8 cellular contexts compared by ENCODE assay signal in genomic region chr15:69451951-69452701, GRCh38. TPM values are rescaled to one million over a fixed set of nuclear protein-coding genes. Genes with fewer than 3 reads are reported as not detected.
DNase-seq lines count a peak whose midpoint lies in the region; FAIRE-seq and TF ChIP-seq lines count a peak whose summit lies in the region.

No MANE protein-coding gene starts in this region.

- intact Hi-C loops in activated naive CD4-positive, alpha-beta T cell treated with anti-CD3 and anti-CD28 coated beads for 36 hours (cut with micrococcal nuclease), result loop anchor here (1.0 to 5.0 kb wide), 7 partner anchors 9 to 647 kb away; partner anchors contain the start of genes GLCE and KIF23

- H3K4me1 ChIP-seq in cardiac muscle cell (ENCODE audit: low read depth) (peaks cover 23% of the 10 kb centered on the region), rectal smooth muscle tissue (ENCODE audit: control insufficient read depth, insufficient read depth, low read length) (peaks cover 12% of the 10 kb centered on the region)

- H3K27ac ChIP-seq in cardiac muscle cell (peak overlapping the region; percentile 95), rectal smooth muscle tissue (ENCODE audit: low read depth, low read length) (peak overlapping the region; percentile 92)

- H3K9ac ChIP-seq in rectal smooth muscle tissue (ENCODE audit: low read length), result peak overlapping the region; percentile 64

- TF ChIP-seq CTCF in LNCaP clone FGC (IDR thresholded peaks at IDR 0.05; ENCODE audit: control insufficient read depth, extremely low read depth, insufficient read depth), result no peak
- TF ChIP-seq CTCF in cardiac muscle cell (IDR thresholded peaks at IDR 0.05; ENCODE audit: low read depth, low read length), result no peak

- TF ChIP-seq POLR2A in GM12892 (IDR thresholded peaks at IDR 0.05; ENCODE audit: low read depth, low read length), result no peak

- no peaks in the 10 kb centered on the region for H3K27me3 Mint-ChIP-seq in activated naive CD4-positive, alpha-beta T cell treated with anti-CD3 and anti-CD28 coated beads for 36 hours (ENCODE audit: low read depth)

- DNase-seq in GM12892 (ENCODE audit: insufficient read length), result no peak
- DNase-seq in H7, result no peak
- DNase-seq in LNCaP clone FGC (ENCODE audit: low read depth), result no peak
- peak; percentile 39 for DNase-seq in activated naive CD4-positive, alpha-beta T cell treated with anti-CD3 and anti-CD28 coated beads for 36 hours
- peak in 1 of 2 donors; percentile 65 for DNase-seq in cardiac muscle cell (ENCODE audit: low read depth in 1 of 2, low spot score in 1 of 2)
- no peak for DNase-seq in medulla oblongata (ENCODE audit: extremely low spot score)
- no peak for DNase-seq in superior temporal gyrus (ENCODE audit: extremely low spot score)

- H3K9me3 Mint-ChIP-seq in activated naive CD4-positive, alpha-beta T cell treated with anti-CD3 and anti-CD28 coated beads for 36 hours, result no peaks in the 10 kb centered on the region

- H3K4me3 ChIP-seq in H7 (ENCODE audit: insufficient read depth, low read depth, low read length) (peak overlapping the region; percentile 97), LNCaP clone FGC (ENCODE audit: low read depth, low read length) (peak overlapping the region; percentile 87), cardiac muscle cell (peak overlapping the region; percentile 91), rectal smooth muscle tissue (ENCODE audit: low read length) (peak overlapping the region; percentile 91)

- H3K36me3 ChIP-seq in H7 (replicated peaks; ENCODE audit: control insufficient read depth, insufficient read depth, low read length) (peaks cover 20% of the 10 kb centered on the region), cardiac muscle cell (peaks cover 19% of the 10 kb centered on the region), rectal smooth muscle tissue (ENCODE audit: control insufficient read depth, insufficient read depth, low read length) (peaks cover 8% of the 10 kb centered on the region)

- H3K4me3 Mint-ChIP-seq in activated naive CD4-positive, alpha-beta T cell treated with anti-CD3 and anti-CD28 coated beads for 36 hours, result peak overlapping the region; percentile 99

- FAIRE-seq in GM12892 (lab: Jason Lieb, UNC), result peak; percentile 90

- peaks cover 27% of the 10 kb centered on the region for H3K4me1 Mint-ChIP-seq in activated naive CD4-positive, alpha-beta T cell treated with anti-CD3 and anti-CD28 coated beads for 36 hours (ENCODE audit: low read depth)

- H3K27ac Mint-ChIP-seq in activated naive CD4-positive, alpha-beta T cell treated with anti-CD3 and anti-CD28 coated beads for 36 hours, result peak overlapping the region; percentile 99

- H3K27me3 ChIP-seq in H7 (ENCODE audit: control insufficient read depth, insufficient read depth, low read length), result no peaks in the 10 kb centered on the region
- no peaks in the 10 kb centered on the region for H3K27me3 ChIP-seq in cardiac muscle cell
- H3K27me3 ChIP-seq in rectal smooth muscle tissue (ENCODE audit: control insufficient read depth, insufficient read depth, low read length), result no peaks in the 10 kb centered on the region

- no peaks in the 10 kb centered on the region for H3K9me3 ChIP-seq in cardiac muscle cell (ENCODE audit: low read depth)

- CTCF ChIA-PET in activated naive CD4-positive, alpha-beta T cell treated with anti-CD3 and anti-CD28 coated beads for 36 hours (lab: Charles Lee), result interaction anchor here (1.0 to 3.8 kb wide), 8 partner anchors 10 to 59 kb away, joined by 3 to 21 read pairs (median 6); no protein-coding TSS in a partner anchor

- peaks cover 41% of the 10 kb centered on the region for H3K36me3 Mint-ChIP-seq in activated naive CD4-positive, alpha-beta T cell treated with anti-CD3 and anti-CD28 coated beads for 36 hours (ENCODE audit: low read depth)

RNA-seq across cellular contexts. Expression of gene RPLP1, which starts 0.5 kb away (rescaled TPM):
- polyA plus RNA-seq in GM12892 (2012; ENCODE audit: missing spikeins), result 1,556 TPM
- total RNA-seq in H7 (2014; rRNA removed; shearing (Covaris generic)), result 252 and 393 TPM in 2 replicates
- 1,000 to 10,000 TPM; 2,674 to 2,950 TPM for total RNA-seq in activated naive CD4-positive, alpha-beta T cell treated with anti-CD3 and anti-CD28 coated beads for 36 hours
- 303 and 361 TPM in 2 replicates for total RNA-seq in cardiac muscle cell
- 967 and 994 TPM in 2 replicates for polyA plus RNA-seq in cardiac muscle cell

RNA-seq across cellular contexts. Expression of gene KIF23, which starts 38.0 kb away (rescaled TPM):
- polyA plus RNA-seq in GM12892 (2012; ENCODE audit: missing spikeins), result 20.4 TPM
- 68.6 and 81.9 TPM in 2 replicates for total RNA-seq in H7 (2014; rRNA removed; shearing (Covaris generic))
- 10 to 100 TPM; 68.8 to 73.1 TPM for total RNA-seq in activated naive CD4-positive, alpha-beta T cell treated with anti-CD3 and anti-CD28 coated beads for 36 hours
- 11.2 and 58.9 TPM in 2 replicates for total RNA-seq in cardiac muscle cell
- 12.3 and 45.9 TPM in 2 replicates for polyA plus RNA-seq in cardiac muscle cell
